In the genomic region with DNA sequence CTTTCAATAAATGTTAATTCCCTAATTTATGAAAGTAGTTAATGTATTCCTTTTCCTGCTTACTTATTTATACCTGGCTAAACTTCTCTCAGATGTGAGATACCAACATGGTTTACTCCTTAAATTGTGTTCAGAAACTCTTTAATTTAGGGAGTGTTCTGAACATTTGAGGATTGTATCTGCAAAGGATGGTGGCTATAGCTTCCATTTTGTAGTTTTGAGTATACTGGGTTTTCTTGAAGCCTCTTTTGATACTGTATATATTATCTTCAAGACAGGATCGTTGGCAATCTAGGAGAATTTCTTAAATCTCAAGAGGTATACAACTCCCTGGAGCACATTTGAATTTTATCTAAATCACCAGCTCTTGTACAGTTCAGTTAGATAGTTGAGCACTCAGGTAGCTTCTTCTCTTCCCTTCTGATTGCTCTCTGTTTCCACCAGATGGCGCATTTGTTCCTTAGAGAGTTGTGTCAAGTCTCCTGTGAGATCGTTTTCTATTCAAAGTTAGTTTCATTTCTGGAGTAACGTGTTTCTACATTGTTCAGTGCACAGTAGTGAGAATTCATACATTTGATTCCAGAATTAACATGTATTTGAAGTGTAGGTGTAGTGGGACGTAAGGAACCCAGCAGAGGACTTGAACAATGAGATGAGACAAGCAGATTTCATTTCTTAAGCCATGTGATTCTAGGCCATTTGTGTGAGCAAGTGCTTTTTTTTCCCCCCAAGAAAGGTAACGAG, we compare ENCODE assay signal across 8 cellular contexts.
DNase-seq lines count a peak whose midpoint lies in the region; ATAC-seq and TF ChIP-seq lines count a peak whose summit lies in the region.
"Not testable (repeated sequence)": the region's sequence is repeated elsewhere in the genome, so short reads cannot be mapped to it uniquely, and the experiment has no call there.

No MANE protein-coding gene starts in this region.

- not testable (repeated sequence) for H3K4me1 Mint-ChIP-seq in activated CD4-positive, alpha-beta T cell treated with anti-CD3 and anti-CD28 coated beads, Interleukin-2, amount 10 ng/mL, durations not matched to agents 7 days and 5 days

- H3K27ac Mint-ChIP-seq in activated CD4-positive, alpha-beta T cell treated with anti-CD3 and anti-CD28 coated beads, Interleukin-2, amount 10 ng/mL, durations not matched to agents 7 days and 5 days = peak overlapping the region; percentile 87

- not testable (repeated sequence) for H3K36me3 ChIP-seq in effector memory CD4-positive, alpha-beta T cell (ENCODE audit: control insufficient read depth, insufficient read depth, low read length); right lobe of liver

- peak overlapping the region; percentile 68 for H3K4me3 Mint-ChIP-seq in activated CD4-positive, alpha-beta T cell treated with anti-CD3 and anti-CD28 coated beads, Interleukin-2, amount 10 ng/mL, durations not matched to agents 7 days and 5 days

- intact Hi-C loops in right lobe of liver (cut with DNase I) = not testable (repeated sequence)

- 13% methylated on average over 6 of the region's 6 CpGs for WGBS in right lobe of liver (ENCODE audit: insufficient coverage, low coverage, low lambda C conversion rate, missing lambda C conversion rate)

- H3K27me3 Mint-ChIP-seq in activated CD4-positive, alpha-beta T cell treated with anti-CD3 and anti-CD28 coated beads, Interleukin-2, amount 10 ng/mL, durations not matched to agents 7 days and 5 days = not testable (repeated sequence)

- CTCF ChIA-PET in activated CD4-positive, alpha-beta T cell treated with anti-CD3 and anti-CD28 coated beads, Interleukin-2, amount 10 ng/mL, durations not matched to agents 7 days and 5 days (lab: Charles Lee) = not testable (repeated sequence)

- POLR2A ChIA-PET in activated CD4-positive, alpha-beta T cell treated with anti-CD3 and anti-CD28 coated beads, Interleukin-2, amount 10 ng/mL, durations not matched to agents 7 days and 5 days (lab: Charles Lee) = not testable (repeated sequence)

- H3K9me3 Mint-ChIP-seq in activated CD4-positive, alpha-beta T cell treated with anti-CD3 and anti-CD28 coated beads, Interleukin-2, amount 10 ng/mL, durations not matched to agents 7 days and 5 days = not testable (repeated sequence)

- H3K27me3 ChIP-seq in effector memory CD4-positive, alpha-beta T cell (replicated peaks; ENCODE audit: control insufficient read depth, insufficient read depth, low read length, poor library complexity, severe bottlenecking); right lobe of liver: not testable (repeated sequence)

- TF ChIP-seq CTCF in right lobe of liver (IDR thresholded peaks at IDR 0.05) = peak; percentile 53 to 58 (median 55)

- not testable (repeated sequence) for H3K4me3 ChIP-seq in effector memory CD4-positive, alpha-beta T cell (ENCODE audit: insufficient read depth, low read depth, low read length, poor library complexity, severe bottlenecking); right lobe of liver

- TF ChIP-seq POLR2A in right lobe of liver (IDR thresholded peaks at IDR 0.05) = not testable (repeated sequence)

- ATAC-seq in GM21423 (IDR thresholded peaks at IDR 0.05; ENCODE audit: unreplicated experiment) (peak; percentile 84), right lobe of liver (peak; percentile 92 to 96 (median 94))

- DNase-seq in DMS153 (lab: John Stamatoyannopoulos, UW) = peak; percentile 3
- peak; percentile 64 for DNase-seq in HT1080 (ENCODE audit: low read depth)
- peak; percentile 56 for DNase-seq in NCI-H82 (lab: John Stamatoyannopoulos, UW)
- DNase-seq in activated CD4-positive, alpha-beta T cell treated with anti-CD3 and anti-CD28 coated beads, Interleukin-2, amount 10 ng/mL, durations not matched to agents 7 days and 5 days = peak; percentile 76
- DNase-seq in effector memory CD4-positive, alpha-beta T cell = peak in 1 of 3 donors; percentile 36
- not testable (repeated sequence) for DNase-seq in right lobe of liver
- peak; percentile 8 to 42 for DNase-seq in stimulated activated CD8-positive, alpha-beta memory T cell treated with anti-CD3 and anti-CD28 coated beads, Interleukin-7, amount 100 ng/mL, for 4 hours (ENCODE audit: low read depth in 2 of 2)

- not testable (repeated sequence) for H3K9me3 ChIP-seq in effector memory CD4-positive, alpha-beta T cell (ENCODE audit: control insufficient read depth, low read length); right lobe of liver

- H3K27ac ChIP-seq in effector memory CD4-positive, alpha-beta T cell (ENCODE audit: insufficient read depth, low read length, poor library complexity, severe bottlenecking) = peak overlapping the region; percentile 55
- not testable (repeated sequence) for H3K27ac ChIP-seq in right lobe of liver

- H3K36me3 Mint-ChIP-seq in activated CD4-positive, alpha-beta T cell treated with anti-CD3 and anti-CD28 coated beads, Interleukin-2, amount 10 ng/mL, durations not matched to agents 7 days and 5 days (ENCODE audit: low read depth) = not testable (repeated sequence)

- not testable (repeated sequence) for H3K4me1 ChIP-seq in effector memory CD4-positive, alpha-beta T cell (ENCODE audit: control insufficient read depth, insufficient read depth, low read length, poor library complexity, severe bottlenecking); right lobe of liver
